ENCODE assay signal across 19 cellular contexts in the genomic region with DNA sequence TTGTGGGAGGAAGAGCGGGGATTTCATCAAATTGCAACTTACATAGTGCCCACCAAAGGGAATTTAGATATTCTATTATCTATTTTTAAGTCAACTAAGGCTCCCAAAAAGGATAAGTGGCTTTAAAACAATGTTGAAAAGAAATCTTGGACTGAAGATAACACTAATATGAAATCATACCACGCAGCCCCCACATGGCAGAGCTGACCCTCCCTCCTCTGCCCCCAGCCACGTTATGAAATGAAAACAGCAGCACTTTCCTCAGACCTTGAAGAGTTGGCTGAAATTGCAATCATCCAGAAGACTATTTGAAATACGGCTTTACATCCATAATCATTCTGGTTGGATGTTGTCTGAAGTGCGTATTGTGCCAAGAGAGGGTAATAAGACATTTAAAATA. TPM values are rescaled to one million over a fixed set of nuclear protein-coding genes. Genes with fewer than 3 reads are reported as not detected.
DNase-seq lines count a peak whose midpoint lies in the region; ATAC-seq and TF ChIP-seq lines count a peak whose summit lies in the region.
"Had no signal": no experiment of that assay in that cellular context is flagged by ENCODE, and none has a peak within 500 bp of the region (broad histone marks: within the 10 kb centered on the region; RNA-seq: fewer than 3 reads in every experiment).

No MANE protein-coding gene starts in this region.

- H3K27ac Mint-ChIP-seq in T-helper 1 cell treated with Interleukin-12 subunit alpha and Interleukin-12 subunit beta and Interleukin-4 antibody, amounts not matched to agents 30 μg/mL and 1 μg/mL, for 36 hours: peak overlapping the region; percentile 95
- H3K27ac Mint-ChIP-seq in activated CD8-positive, alpha-beta T cell treated with anti-CD3 and anti-CD28 coated beads, Interleukin-2, amount 10 ng/mL, durations not matched to agents 7 days and 5 days: peak overlapping the region; percentile 97
- peak overlapping the region; percentile 96 to 98 for H3K27ac Mint-ChIP-seq in natural killer cell treated with Interleukin-12 subunit alpha and Interleukin-12 subunit beta and Interleukin-15 and Interleukin-18, amount 100 ng/mL, for 72 hours
- H3K27ac Mint-ChIP-seq: neural progenitor cell, WTC11 had no signal

- H3K27me3 ChIP-seq in HL-60 (ENCODE audit: insufficient read depth, poor library complexity, severe bottlenecking) (no peaks in the 10 kb centered on the region), upper lobe of right lung (no peaks in the 10 kb centered on the region), mesendoderm (ENCODE audit: insufficient read depth, low read length, poor library complexity) (no peaks in the 10 kb centered on the region)
- H3K27me3 ChIP-seq: ascending aorta, neural progenitor cell, suprapubic skin had no signal

- H3K9me3 ChIP-seq in upper lobe of right lung: no peaks in the 10 kb centered on the region
- H3K9me3 ChIP-seq: ascending aorta, suprapubic skin had no signal

- H3K4ac ChIP-seq in mesendoderm (ENCODE audit: low read depth, low read length): no peak overlapping the region

- TF ChIP-seq CTCF in HL-60 (IDR thresholded peaks at IDR 0.05; ENCODE audit: insufficient read depth, low read length) (no peak), upper lobe of right lung (IDR thresholded peaks at IDR 0.05) (no peak)

- H3K27me3 Mint-ChIP-seq in T-helper 1 cell treated with Interleukin-12 subunit alpha and Interleukin-12 subunit beta and Interleukin-4 antibody, amounts not matched to agents 30 μg/mL and 1 μg/mL, for 36 hours (ENCODE audit: low read depth): no peaks in the 10 kb centered on the region
- H3K27me3 Mint-ChIP-seq in activated CD8-positive, alpha-beta T cell treated with anti-CD3 and anti-CD28 coated beads, Interleukin-2, amount 10 ng/mL, durations not matched to agents 7 days and 5 days (ENCODE audit: low read depth): no peaks in the 10 kb centered on the region
- H3K27me3 Mint-ChIP-seq in natural killer cell treated with Interleukin-12 subunit alpha and Interleukin-12 subunit beta and Interleukin-15 and Interleukin-18, amount 100 ng/mL, for 72 hours: no peaks in the 10 kb centered on the region

- H2BK120ac ChIP-seq in mesendoderm (ENCODE audit: low read depth, low read length): no peak overlapping the region

- no peak overlapping the region for H3K23ac ChIP-seq in mesendoderm (ENCODE audit: low read length)

- DNase-seq in T-helper 1 cell (no peak), HL-60 (ENCODE audit: low read depth in 1 of 2, low spot score in 1 of 2) (peak in 1 of 2 experiments; percentile 46), upper lobe of right lung (no peak), ureter (ENCODE audit: low spot score) (no peak), mesendoderm (no peak)
- no peak for DNase-seq in activated CD8-positive, alpha-beta T cell treated with anti-CD3 and anti-CD28 coated beads, Interleukin-2, amount 10 ng/mL, durations not matched to agents 7 days and 5 days
- no peak for DNase-seq in natural killer cell treated with Interleukin-12 subunit alpha and Interleukin-12 subunit beta and Interleukin-15 and Interleukin-18, amount 100 ng/mL, for 72 hours (ENCODE audit: low spot score)
- DNase-seq: 8988T, NCI-H2029, NCI-H526 treated with DMSO at 0.1 percent for 48 hours, right cardiac atrium, SW 1271 had no signal

- no peaks in the 10 kb centered on the region for H3K36me3 ChIP-seq in upper lobe of right lung
- no peaks in the 10 kb centered on the region for H3K36me3 ChIP-seq in mesendoderm (ENCODE audit: control insufficient read depth, insufficient read depth, low read length)
- H3K36me3 ChIP-seq: ascending aorta, neural progenitor cell, suprapubic skin had no signal

- peaks cover 31% of the 10 kb centered on the region for H3K4me1 Mint-ChIP-seq in T-helper 1 cell treated with Interleukin-12 subunit alpha and Interleukin-12 subunit beta and Interleukin-4 antibody, amounts not matched to agents 30 μg/mL and 1 μg/mL, for 36 hours (ENCODE audit: low read depth)
- H3K4me1 Mint-ChIP-seq in activated CD8-positive, alpha-beta T cell treated with anti-CD3 and anti-CD28 coated beads, Interleukin-2, amount 10 ng/mL, durations not matched to agents 7 days and 5 days (ENCODE audit: low read depth): peaks cover 50% of the 10 kb centered on the region
- H3K4me1 Mint-ChIP-seq in natural killer cell treated with Interleukin-12 subunit alpha and Interleukin-12 subunit beta and Interleukin-15 and Interleukin-18, amount 100 ng/mL, for 72 hours (ENCODE audit: low read depth in 2 of 2): peaks cover 50 to 52% of the 10 kb centered on the region in 2 donors
- H3K4me1 Mint-ChIP-seq: WTC11 had no signal

- POLR2A ChIA-PET in activated CD8-positive, alpha-beta T cell treated with anti-CD3 and anti-CD28 coated beads, Interleukin-2, amount 10 ng/mL, durations not matched to agents 7 days and 5 days (lab: Charles Lee): interaction anchor here (0.5 to 3.8 kb wide), 10 partner anchors 7 to 276 kb away, joined by 3 to 54 read pairs (median 4); a partner anchor contains a TSS

- H3K4me1 ChIP-seq in upper lobe of right lung: no peaks in the 10 kb centered on the region
- H3K4me1 ChIP-seq in mesendoderm (ENCODE audit: control insufficient read depth, low read depth, low read length): no peaks in the 10 kb centered on the region
- H3K4me1 ChIP-seq: ascending aorta, neural progenitor cell, suprapubic skin had no signal

- H3K56ac ChIP-seq in mesendoderm (ENCODE audit: low read length): no peak overlapping the region

- CTCF ChIA-PET in activated CD8-positive, alpha-beta T cell treated with anti-CD3 and anti-CD28 coated beads, Interleukin-2, amount 10 ng/mL, durations not matched to agents 7 days and 5 days (lab: Charles Lee): interaction anchor here (0.8 to 1.6 kb wide), 6 partner anchors 14 to 41 kb away, joined by 3 to 15 read pairs (median 4); a partner anchor contains a TSS

- H3K18ac ChIP-seq in mesendoderm (ENCODE audit: low read length): no peak overlapping the region

- no peak overlapping the region for H2AK5ac ChIP-seq in mesendoderm (ENCODE audit: low read length)

- H3K4me3 ChIP-seq in HL-60 (replicated peaks; ENCODE audit: insufficient read depth, low read length) (no peak overlapping the region), upper lobe of right lung (no peak overlapping the region), mesendoderm (ENCODE audit: low read length) (no peak overlapping the region)
- H3K4me3 ChIP-seq: ascending aorta, coronary artery, neural progenitor cell, suprapubic skin had no signal

- no peak overlapping the region for H3K4me2 ChIP-seq in mesendoderm (ENCODE audit: low read length)
- H3K4me2 ChIP-seq: neural progenitor cell had no signal

- H3K79me2 ChIP-seq in mesendoderm (ENCODE audit: control insufficient read depth, insufficient read depth, low read length): no peaks in the 10 kb centered on the region

- H2BK5ac ChIP-seq in mesendoderm (ENCODE audit: low read length): no peak overlapping the region

- peak overlapping the region; percentile 83 for H3K4me3 Mint-ChIP-seq in T-helper 1 cell treated with Interleukin-12 subunit alpha and Interleukin-12 subunit beta and Interleukin-4 antibody, amounts not matched to agents 30 μg/mL and 1 μg/mL, for 36 hours
- H3K4me3 Mint-ChIP-seq in activated CD8-positive, alpha-beta T cell treated with anti-CD3 and anti-CD28 coated beads, Interleukin-2, amount 10 ng/mL, durations not matched to agents 7 days and 5 days: no peak overlapping the region
- peak overlapping the region; percentile 79 for H3K4me3 Mint-ChIP-seq in natural killer cell treated with Interleukin-12 subunit alpha and Interleukin-12 subunit beta and Interleukin-15 and Interleukin-18, amount 100 ng/mL, for 72 hours
- H3K4me3 Mint-ChIP-seq: neural progenitor cell, WTC11 had no signal

- ATAC-seq in activated CD8-positive, alpha-beta T cell treated with anti-CD3 and anti-CD28 coated beads, Interleukin-2, amount 10 ng/mL, durations not matched to agents 7 days and 5 days: no peak
- ATAC-seq in natural killer cell treated with Interleukin-12 subunit alpha and Interleukin-12 subunit beta and Interleukin-15 and Interleukin-18, amount 100 ng/mL, for 72 hours: no peak
- no peak for ATAC-seq in upper lobe of right lung
- ATAC-seq: right cardiac atrium, WTC11 had no signal

- intact Hi-C loops in upper lobe of right lung (cut with DNase I): no loop called here

- WGBS in mesendoderm (ENCODE audit: extremely low coverage, insufficient coverage, low lambda C conversion rate): no CpG with 5 or more reads among the region's 5 CpGs

- H4K5ac ChIP-seq in mesendoderm (ENCODE audit: low read length): no peak overlapping the region

- H4K8ac ChIP-seq in mesendoderm (ENCODE audit: low read depth, low read length): no peak overlapping the region

- H3K27ac ChIP-seq in HL-60 (replicated peaks): peak overlapping the region; percentile 81
- no peak overlapping the region for H3K27ac ChIP-seq in upper lobe of right lung
- H3K27ac ChIP-seq in mesendoderm (ENCODE audit: low read depth, low read length): no peak overlapping the region
- H3K27ac ChIP-seq: ascending aorta, coronary artery, epithelial cell of prostate, neural progenitor cell, suprapubic skin had no signal

- H3K36me3 Mint-ChIP-seq in T-helper 1 cell treated with Interleukin-12 subunit alpha and Interleukin-12 subunit beta and Interleukin-4 antibody, amounts not matched to agents 30 μg/mL and 1 μg/mL, for 36 hours (ENCODE audit: low read depth): no peaks in the 10 kb centered on the region
- H3K36me3 Mint-ChIP-seq in activated CD8-positive, alpha-beta T cell treated with anti-CD3 and anti-CD28 coated beads, Interleukin-2, amount 10 ng/mL, durations not matched to agents 7 days and 5 days (ENCODE audit: low read depth): peaks cover 6% of the 10 kb centered on the region
- H3K36me3 Mint-ChIP-seq in natural killer cell treated with Interleukin-12 subunit alpha and Interleukin-12 subunit beta and Interleukin-15 and Interleukin-18, amount 100 ng/mL, for 72 hours: peaks cover 10% of the 10 kb centered on the region
- H3K36me3 Mint-ChIP-seq: neural progenitor cell, WTC11 had no signal

- H3K9me3 Mint-ChIP-seq in T-helper 1 cell treated with Interleukin-12 subunit alpha and Interleukin-12 subunit beta and Interleukin-4 antibody, amounts not matched to agents 30 μg/mL and 1 μg/mL, for 36 hours: no peaks in the 10 kb centered on the region
- H3K9me3 Mint-ChIP-seq in activated CD8-positive, alpha-beta T cell treated with anti-CD3 and anti-CD28 coated beads, Interleukin-2, amount 10 ng/mL, durations not matched to agents 7 days and 5 days (ENCODE audit: insufficient read depth): no peaks in the 10 kb centered on the region
- no peaks in the 10 kb centered on the region for H3K9me3 Mint-ChIP-seq in natural killer cell treated with Interleukin-12 subunit alpha and Interleukin-12 subunit beta and Interleukin-15 and Interleukin-18, amount 100 ng/mL, for 72 hours

- no peak overlapping the region for H3K9ac ChIP-seq in mesendoderm (ENCODE audit: low read length)
- H3K9ac ChIP-seq: neural progenitor cell had no signal

- H2BK15ac ChIP-seq in mesendoderm (replicated peaks; ENCODE audit: low read depth): no peak overlapping the region

- H3K79me1 ChIP-seq in mesendoderm (ENCODE audit: low read length): no peaks in the 10 kb centered on the region

RNA-seq across cellular contexts. Expression of a gene that starts 42.8 kb away (rescaled TPM):
- 10 to 100 TPM; 40.4 to 45.8 TPM for total RNA-seq in activated CD8-positive, alpha-beta T cell treated with anti-CD3 and anti-CD28 coated beads, Interleukin-2, amount 10 ng/mL, durations not matched to agents 7 days and 5 days
- 100 to 1,000 TPM in 1 of 2 donors, 10 to 100 TPM in 1; 91.8 to 174 TPM for total RNA-seq in natural killer cell treated with Interleukin-12 subunit alpha and Interleukin-12 subunit beta and Interleukin-15 and Interleukin-18, amount 100 ng/mL, for 72 hours
- total RNA-seq in upper lobe of right lung (24.8 TPM), ureter (38.7 TPM)
- polyA plus RNA-seq in mesendoderm (2013, experiment 1 of 2): 81.5 TPM
- 82.9 TPM for polyA plus RNA-seq in mesendoderm (2013, experiment 2 of 2)
